ENCODE assay signal across 19 cellular contexts in the genomic region with DNA sequence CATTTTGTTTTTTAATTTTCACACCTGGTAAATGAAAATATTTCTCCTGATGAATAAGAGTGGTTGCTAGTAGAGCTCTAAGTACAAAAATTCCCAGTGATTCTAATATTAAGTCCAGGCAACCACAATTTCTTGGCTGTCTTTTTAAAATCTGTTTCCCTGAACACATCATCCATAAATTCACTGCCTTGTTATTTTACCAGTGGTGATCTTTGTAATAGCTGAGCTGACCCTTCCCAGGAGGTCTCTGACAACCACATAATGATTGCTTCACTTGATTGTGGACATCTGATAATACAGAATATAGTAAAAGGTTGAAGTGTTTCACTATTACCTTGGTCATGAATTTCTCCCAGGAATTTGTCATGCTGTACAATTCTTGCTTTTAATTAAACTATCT. TPM values are rescaled to one million over a fixed set of nuclear protein-coding genes. Genes with fewer than 3 reads are reported as not detected.
A peak's percentile ranks its signal among the peaks of the same experiment; 100 is the strongest.
DNase-seq lines count a peak whose midpoint lies in the region; ATAC-seq and TF ChIP-seq lines count a peak whose summit lies in the region.
"Had no signal": no experiment of that assay in that cellular context is flagged by ENCODE, and none has a peak within 500 bp of the region (broad histone marks: within the 10 kb centered on the region; RNA-seq: fewer than 3 reads in every experiment).

No MANE protein-coding gene starts in this region.

- H3K27me3 ChIP-seq in CD4-positive, alpha-beta memory T cell (ENCODE audit: insufficient read depth, low read length) = no peaks in the 10 kb centered on the region
- H3K27me3 ChIP-seq: Peyer's patch had no signal

- H3K4me1 ChIP-seq in CD4-positive, alpha-beta memory T cell (ENCODE audit: insufficient read depth, low read length) = no peaks in the 10 kb centered on the region
- H3K4me1 ChIP-seq: Peyer's patch had no signal

- H3K27ac ChIP-seq in caudate nucleus (ENCODE audit: low read depth, low read length) = peak overlapping the region; percentile 4
- no peak overlapping the region for H3K27ac ChIP-seq in CD4-positive, alpha-beta memory T cell (ENCODE audit: low read depth, low read length)
- H3K27ac ChIP-seq: HL-60, Peyer's patch had no signal

- H3K4me3 ChIP-seq in CD4-positive, alpha-beta memory T cell (ENCODE audit: low read length in 2 of 2) = no peak overlapping the region
- H3K4me3 ChIP-seq: GM12878, GM23338, Peyer's patch had no signal

- POLR2A ChIA-PET in CD4-positive, alpha-beta memory T cell (lab: Charles Lee; ENCODE audit: partially characterized antibody) = no interaction called here

- no peaks in the 10 kb centered on the region for H3K4me1 Mint-ChIP-seq in CD4-positive, alpha-beta memory T cell
- H3K4me1 Mint-ChIP-seq: GM23338 had no signal

- H3K27ac Mint-ChIP-seq in CD4-positive, alpha-beta memory T cell = no peak overlapping the region
- H3K27ac Mint-ChIP-seq: GM23338 had no signal

- no peak for TF ChIP-seq POLR2A in GM18505 (IDR thresholded peaks at IDR 0.05; ENCODE audit: borderline replicate concordance, extremely low read depth, insufficient read depth, insufficient read length)

- no peak for ATAC-seq in left ventricle myocardium superior
- no peak for ATAC-seq in GM18505 (IDR thresholded peaks at IDR 0.05; ENCODE audit: unreplicated experiment)
- ATAC-seq: GM12878, GM23338 had no signal

- no peaks in the 10 kb centered on the region for H3K9me3 ChIP-seq in CD4-positive, alpha-beta memory T cell (ENCODE audit: control insufficient read depth in 1 of 2, low read length in 2 of 2)

- H3K9me3 Mint-ChIP-seq in CD4-positive, alpha-beta memory T cell = no peaks in the 10 kb centered on the region

- CTCF ChIA-PET in CD4-positive, alpha-beta memory T cell (lab: Charles Lee; ENCODE audit: partially characterized antibody) = no interaction called here

- DNase-seq in COLO829 (ENCODE audit: low spot score) (peak; percentile 65), NCI-H146 treated with DMSO at 0.1 percent for 48 hours (lab: John Stamatoyannopoulos, UW; ENCODE audit: unreplicated experiment) (peak; percentile 7), caudate nucleus (lab: John Stamatoyannopoulos, UW) (no peak), kidney tubule cell (ENCODE audit: low spot score) (peak; percentile 40), left ventricle myocardium superior (no peak), globus pallidus (ENCODE audit: low spot score) (no peak)
- DNase-seq in CD4-positive, alpha-beta memory T cell = no peak
- DNase-seq: C1 segment of cervical spinal cord, COR-L47, KBM-7, NCI-H1092, NCI-H1694 treated with DMSO at 0.1 percent for 48 hours, NCI-H82, Peyer's patch, Right ventricle myocardium superior had no signal

- no peaks in the 10 kb centered on the region for H3K36me3 Mint-ChIP-seq in CD4-positive, alpha-beta memory T cell

- H3K36me3 ChIP-seq in CD4-positive, alpha-beta memory T cell (ENCODE audit: insufficient read depth, low read length) = no peaks in the 10 kb centered on the region
- H3K36me3 ChIP-seq: Peyer's patch had no signal

- intact Hi-C loops in left ventricle myocardium superior (cut with micrococcal nuclease) = no loop called here
- intact Hi-C loops in CD4-positive, alpha-beta memory T cell (cut with micrococcal nuclease) = no loop called here

- no peak overlapping the region for H3K4me3 Mint-ChIP-seq in CD4-positive, alpha-beta memory T cell
- H3K4me3 Mint-ChIP-seq: GM23338 had no signal

- peaks cover 0 to 5% of the 10 kb centered on the region in 2 donors for H3K27me3 Mint-ChIP-seq in CD4-positive, alpha-beta memory T cell

RNA-seq across cellular contexts. Expression of a gene that starts 13.9 kb away (rescaled TPM):
- 113 TPM for total RNA-seq in left ventricle myocardium superior
- 100 to 1,000 TPM; 161 to 175 TPM for total RNA-seq in CD4-positive, alpha-beta memory T cell
- 100 to 1,000 TPM in 1 of 2 donors, 10 to 100 TPM in 1; 28.9 to 105 TPM for polyA plus RNA-seq in CD4-positive, alpha-beta memory T cell

Comparison
In these comparisons a context has a peak if more than half of its experiments do, and no peak if none do; other contexts are left out.
1. DNase-seq: peak in COLO829 (single experiment), NCI-H146 treated with DMSO at 0.1 percent for 48 hours (single experiment) and kidney tubule cell (single experiment); none in caudate nucleus (0 of 61), left ventricle myocardium superior (single experiment), CD4-positive, alpha-beta memory T cell (0 of 5) and globus pallidus (single experiment).